In the genomic region with DNA sequence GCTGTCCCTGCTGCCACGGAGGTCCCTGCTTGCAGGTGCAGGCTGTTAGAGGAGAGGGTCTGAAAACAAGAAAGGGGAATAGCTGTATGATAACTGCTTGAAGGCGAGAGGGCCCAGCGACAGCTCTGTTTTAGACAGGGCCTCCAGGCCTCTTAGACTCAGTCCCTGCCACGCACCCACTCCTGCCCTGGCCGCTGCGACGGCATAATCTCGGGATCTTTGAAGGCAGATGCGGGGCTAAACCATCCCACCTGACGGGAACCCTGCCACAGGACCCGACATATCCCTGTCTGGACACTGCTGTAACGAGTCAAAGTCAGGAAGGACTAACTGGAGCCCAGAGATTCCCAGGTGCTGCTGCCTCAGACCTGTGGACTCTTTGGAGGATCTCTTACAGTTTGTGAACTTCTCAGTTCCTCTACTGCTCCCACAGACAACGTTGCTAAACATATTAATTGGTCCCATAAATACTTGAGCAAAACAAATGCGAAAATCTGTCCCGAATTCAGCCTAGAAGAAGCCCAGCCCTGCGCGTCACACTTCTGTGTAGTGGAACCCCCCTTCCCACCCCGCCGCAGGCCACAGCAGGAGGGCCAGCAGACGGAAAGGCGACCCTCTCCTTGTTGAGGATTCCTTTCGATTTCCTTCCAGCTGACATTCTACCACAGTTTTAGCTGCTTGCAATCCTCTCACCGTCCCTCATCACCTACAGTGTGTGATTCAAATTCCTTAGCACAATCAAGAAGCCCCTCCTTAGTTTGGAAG, we compare ENCODE assay signal across 1 cellular context.
TF ChIP-seq lines count a peak whose summit lies in the region.

No MANE protein-coding gene starts in this region.

TF ChIP-seq in H1, 55 proteins besides CTCF, POLR2A, EP300 and RAD21:
- TF ChIP-seq ZNF274 (IDR thresholded peaks at IDR 0.05; ENCODE audit: borderline replicate concordance, extremely low read depth, low read length) (no peak), TCF12 (IDR thresholded peaks at IDR 0.05; ENCODE audit: low read depth, low read length) (no peak), MAX (IDR thresholded peaks at IDR 0.05) (no peak), SIN3A (conservative IDR thresholded peaks at IDR 0.05 in 1 of 2, IDR thresholded peaks at IDR 0.05 in 1 of 2; ENCODE audit: low read depth in 1 of 2, low read length in 2 of 2) (peak; percentile 39 to 44; a peak in 1 of 4 replicates), GTF2F1 (IDR thresholded peaks at IDR 0.05; ENCODE audit: borderline replicate concordance, low read depth, low read length) (no peak), RNF2 (IDR thresholded peaks at IDR 0.05; ENCODE audit: borderline replicate concordance, low read depth, low read length, missing control alignments, poor library complexity, severe bottlenecking) (no peak)
